25 cellular contexts compared by ENCODE assay signal in the genomic region with DNA sequence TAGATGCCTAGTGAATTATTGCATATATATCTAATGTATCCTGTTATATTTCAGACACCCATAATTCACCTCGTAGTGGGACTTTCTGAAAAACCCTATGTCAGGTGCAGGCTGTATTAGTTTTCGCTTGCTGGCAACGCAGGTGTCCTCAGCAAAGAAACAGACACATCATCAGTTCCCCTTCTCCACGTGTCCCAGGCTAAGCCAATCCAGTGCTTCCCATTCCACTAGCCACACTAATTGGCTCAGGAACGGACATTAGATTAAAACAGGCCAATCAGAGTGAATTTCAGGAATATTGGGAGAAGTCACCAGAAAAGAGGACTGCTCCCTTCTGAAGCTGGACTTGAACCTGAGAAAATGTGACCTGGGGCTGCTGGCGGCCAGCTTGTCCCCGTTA.
DNase-seq lines count a peak whose midpoint lies in the region; ATAC-seq, FAIRE-seq and TF ChIP-seq lines count a peak whose summit lies in the region.
"Had no signal": no experiment of that assay in that cellular context is flagged by ENCODE, and none has a peak within 500 bp of the region (broad histone marks: within the 10 kb centered on the region; RNA-seq: fewer than 3 reads in every experiment).

No MANE protein-coding gene starts in this region.

- intact Hi-C loops in K562 (cut with micrococcal nuclease): no loop called here

- peak; percentile 42; the same call in 2 of the 3 replicates for ATAC-seq in K562
- no peak for ATAC-seq in GM18858 (IDR thresholded peaks at IDR 0.05; ENCODE audit: unreplicated experiment)
- no peak for ATAC-seq in GM18907 (IDR thresholded peaks at IDR 0.05; ENCODE audit: unreplicated experiment)
- ATAC-seq: GM12878 had no signal

- no peak overlapping the region for H3K27ac ChIP-seq in K562 (ENCODE audit: extremely low read depth, low read depth, low read length)
- H3K27ac ChIP-seq: 22Rv1; BLaER1 treated with 17β-estradiol and CSF1 and Interleukin-3, amounts not matched to agents 10 nM and 100 nM; GM23248 had no signal

- H3K9me1 ChIP-seq in K562 (ENCODE audit: control insufficient read depth, insufficient read depth, low read length): no peaks in the 10 kb centered on the region

- no TSS peak for BruUV-seq in K562 (replicated peaks; lab: Mats Ljungman, UMichigan)

- 1% methylated on average over 7 of the region's 7 CpGs for WGBS in K562 (ENCODE audit: insufficient coverage, low coverage, missing lambda C conversion rate)

- H3K36me3 ChIP-seq in K562 (ENCODE audit: control insufficient read depth, insufficient read depth, low read length): no peaks in the 10 kb centered on the region
- H3K36me3 ChIP-seq: BE2C; BLaER1 treated with 17β-estradiol and CSF1 and Interleukin-3, amounts not matched to agents 10 nM and 100 nM had no signal

- POLR2A ChIA-PET in K562 (lab: Yijun Ruan, JAX): interaction anchor here (0.6 to 1.0 kb wide), 2 partner anchors 14 to 112 kb away, joined by 3 read pairs; no protein-coding TSS in a partner anchor

- H3K4me1 ChIP-seq in K562 (replicated peaks in 1 of 2; ENCODE audit: control insufficient read depth in 2 of 2, insufficient read depth in 2 of 2, low read length in 2 of 2): no peaks in the 10 kb centered on the region
- H3K4me1 ChIP-seq: BE2C had no signal

- DNase-seq in NCI-H82 (lab: John Stamatoyannopoulos, UW) (peak; percentile 16), NCI-H82 treated with DMSO at 0.1 percent for 48 hours (lab: John Stamatoyannopoulos, UW; ENCODE audit: unreplicated experiment) (no peak), K562 (ENCODE audit: extremely low read depth in 1 of 4, low spot score in 3 of 4) (no peak)
- DNase-seq: ACHN; AML-193; BE2C; CD4-positive, alpha-beta T cell; CD8-positive, alpha-beta memory T cell; DMS 273 treated with DMSO at 0.1 percent for 48 hours; DMS79; EL; GDM1; GM23248; H7; HCEC 1CT had no signal

- CTCF ChIA-PET in K562 (lab: Yijun Ruan, JAX; ENCODE audit: low intra/inter-chr PET ratio): no interaction called here

- no peaks in the 10 kb centered on the region for H4K20me1 ChIP-seq in K562 (replicated peaks; ENCODE audit: control insufficient read depth, insufficient read depth, low read length)
- H4K20me1 ChIP-seq: BLaER1 treated with 17β-estradiol and CSF1 and Interleukin-3, amounts not matched to agents 10 nM and 100 nM had no signal

- H3K9me3 ChIP-seq in K562 (replicated peaks; ENCODE audit: control insufficient read depth, insufficient read depth, low read depth, low read length): no peaks in the 10 kb centered on the region
- H3K9me3 ChIP-seq: BE2C had no signal

- H2AFZ ChIP-seq in K562 (ENCODE audit: low read depth, low read length): no peak overlapping the region
- H2AFZ ChIP-seq: GM23248 had no signal

- no peak for TF ChIP-seq EP300 in Ishikawa (IDR thresholded peaks at IDR 0.05; ENCODE audit: borderline replicate concordance)
- no peak for TF ChIP-seq EP300 in K562 (IDR thresholded peaks at IDR 0.05; ENCODE audit: low read length)

- FAIRE-seq in K562 (lab: Jason Lieb, UNC): no peak
- FAIRE-seq: A204.1, D721Med, GM12878, GM19239, H1 had no signal

- H3K4me3 ChIP-seq in K562: no peak overlapping the region
- H3K4me3 ChIP-seq: BLaER1 treated with 17β-estradiol and CSF1 and Interleukin-3, amounts not matched to agents 10 nM and 100 nM; GM12878; GM23248 had no signal

- TF ChIP-seq POLR2A in K562 (conservative IDR thresholded peaks at IDR 0.05): no peak

- H3K79me2 ChIP-seq in K562 (ENCODE audit: control insufficient read depth, insufficient read depth, low read length): no peaks in the 10 kb centered on the region

- in situ Hi-C loops in K562 (cut with MboI): no loop called here

- H3K4me2 ChIP-seq in K562 (ENCODE audit: insufficient read depth, low read length): no peak overlapping the region
- H3K4me2 ChIP-seq: BLaER1 treated with 17β-estradiol and CSF1 and Interleukin-3, amounts not matched to agents 10 nM and 100 nM had no signal

- no peak for TF ChIP-seq RAD21 in Ishikawa (IDR thresholded peaks at IDR 0.05; ENCODE audit: low read depth)
- TF ChIP-seq RAD21 in K562 (CRISPR knock-in tag; conservative IDR thresholded peaks at IDR 0.05 in 1 of 2, IDR thresholded peaks at IDR 0.05 in 1 of 2): no peak

- no peak for TF ChIP-seq CTCF in K562 (IDR thresholded peaks at IDR 0.05 in 2 of 3, conservative IDR thresholded peaks at IDR 0.05 in 1 of 3; ENCODE audit: insufficient read depth in 2 of 3, low read depth in 1 of 3, low read length in 3 of 3)

- no peak overlapping the region for H3K9ac ChIP-seq in K562 (ENCODE audit: insufficient read depth in 1 of 2, low read depth in 2 of 2, low read length in 2 of 2)
- H3K9ac ChIP-seq: BLaER1 treated with 17β-estradiol and CSF1 and Interleukin-3, amounts not matched to agents 10 nM and 100 nM; GM23248 had no signal

- peaks cover 6 to 9% of the 10 kb centered on the region in 2 experiments; a peak in 4 of 5 replicates for H3K27me3 ChIP-seq in K562 (ENCODE audit: control insufficient read depth in 2 of 2, insufficient read depth in 2 of 2, low read length in 2 of 2)
- H3K27me3 ChIP-seq: BE2C had no signal

TF ChIP-seq in Ishikawa, 13 proteins besides CTCF, POLR2A, EP300 and RAD21:
- TF ChIP-seq ZBTB7A (IDR thresholded peaks at IDR 0.05; ENCODE audit: low read depth): no peak
- TF ChIP-seq, protein P1, sequence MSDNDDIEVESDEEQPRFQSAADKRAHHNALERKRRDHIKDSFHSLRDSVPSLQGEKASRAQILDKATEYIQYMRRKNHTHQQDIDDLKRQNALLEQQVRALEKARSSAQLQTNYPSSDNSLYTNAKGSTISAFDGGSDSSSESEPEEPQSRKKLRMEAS (IDR thresholded peaks at IDR 0.05): no peak
- TF ChIP-seq NFIC (IDR thresholded peaks at IDR 0.05): no peak
- no peak for TF ChIP-seq CEBPB (IDR thresholded peaks at IDR 0.05)
- TF ChIP-seq TAF1 (IDR thresholded peaks at IDR 0.05; ENCODE audit: low read depth): no peak
- TF ChIP-seq, protein P2, sequence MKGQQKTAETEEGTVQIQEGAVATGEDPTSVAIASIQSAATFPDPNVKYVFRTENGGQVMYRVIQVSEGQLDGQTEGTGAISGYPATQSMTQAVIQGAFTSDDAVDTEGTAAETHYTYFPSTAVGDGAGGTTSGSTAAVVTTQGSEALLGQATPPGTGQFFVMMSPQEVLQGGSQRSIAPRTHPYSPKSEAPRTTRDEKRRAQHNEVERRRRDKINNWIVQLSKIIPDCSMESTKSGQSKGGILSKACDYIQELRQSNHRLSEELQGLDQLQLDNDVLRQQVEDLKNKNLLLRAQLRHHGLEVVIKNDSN (IDR thresholded peaks at IDR 0.05): peak; percentile 60

TF ChIP-seq in K562, 482 proteins besides CTCF, POLR2A, EP300 and RAD21:
- TF ChIP-seq, protein P3, sequence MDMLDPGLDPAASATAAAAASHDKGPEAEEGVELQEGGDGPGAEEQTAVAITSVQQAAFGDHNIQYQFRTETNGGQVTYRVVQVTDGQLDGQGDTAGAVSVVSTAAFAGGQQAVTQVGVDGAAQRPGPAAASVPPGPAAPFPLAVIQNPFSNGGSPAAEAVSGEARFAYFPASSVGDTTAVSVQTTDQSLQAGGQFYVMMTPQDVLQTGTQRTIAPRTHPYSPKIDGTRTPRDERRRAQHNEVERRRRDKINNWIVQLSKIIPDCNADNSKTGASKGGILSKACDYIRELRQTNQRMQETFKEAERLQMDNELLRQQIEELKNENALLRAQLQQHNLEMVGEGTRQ (CRISPR knock-in tag; IDR thresholded peaks at IDR 0.05): peak; percentile 80
- TF ChIP-seq, protein P4, sequence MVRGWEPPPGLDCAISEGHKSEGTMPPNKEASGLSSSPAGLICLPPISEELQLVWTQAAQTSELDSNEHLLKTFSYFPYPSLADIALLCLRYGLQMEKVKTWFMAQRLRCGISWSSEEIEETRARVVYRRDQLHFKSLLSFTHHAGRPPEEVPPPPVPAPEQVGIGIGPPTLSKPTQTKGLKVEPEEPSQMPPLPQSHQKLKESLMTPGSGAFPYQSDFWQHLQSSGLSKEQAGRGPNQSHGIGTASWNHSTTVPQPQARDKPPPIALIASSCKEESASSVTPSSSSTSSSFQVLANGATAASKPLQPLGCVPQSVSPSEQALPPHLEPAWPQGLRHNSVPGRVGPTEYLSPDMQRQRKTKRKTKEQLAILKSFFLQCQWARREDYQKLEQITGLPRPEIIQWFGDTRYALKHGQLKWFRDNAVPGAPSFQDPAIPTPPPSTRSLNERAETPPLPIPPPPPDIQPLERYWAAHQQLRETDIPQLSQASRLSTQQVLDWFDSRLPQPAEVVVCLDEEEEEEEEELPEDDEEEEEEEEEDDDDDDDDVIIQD (CRISPR knock-in tag; IDR thresholded peaks at IDR 0.05): no peak
- TF ChIP-seq, protein P2 (CRISPR knock-in tag; IDR thresholded peaks at IDR 0.05): peak; percentile 69
- peak; percentile 57 for TF ChIP-seq RAD51 (IDR thresholded peaks at IDR 0.05; ENCODE audit: borderline replicate concordance, low read depth)
TF ChIP-seq in K562: peak in this region for 3.
